Comparison of ENCODE assay signal across 1 cellular context in genomic region chr2:95403204-95403721, GRCh38.
TF ChIP-seq lines count a peak whose summit lies in the region.

No MANE protein-coding gene starts in this region.

TF ChIP-seq in K562, 482 proteins besides CTCF, POLR2A, EP300 and RAD21 (continued from another document):
- TF ChIP-seq MGA (IDR thresholded peaks at IDR 0.05) (0 out of 2 replicates have a peak, but pooled peaks have one; percentile 11), NRF1 (conservative IDR thresholded peaks at IDR 0.05 in 1 of 2, IDR thresholded peaks at IDR 0.05 in 1 of 2) (peak; percentile 84 to 87), RFX1 (IDR thresholded peaks at IDR 0.05) (peak; percentile 37; the same call in 1 of the 2 replicates), HCFC1 (IDR thresholded peaks at IDR 0.05; ENCODE audit: low read depth, low read length) (0 out of 2 replicates have a peak, but pooled peaks have one; percentile 11)
